13 cellular contexts compared by ENCODE assay signal in genomic region chr1:30778979-30779293, GRCh38. TPM values are rescaled to one million over a fixed set of nuclear protein-coding genes. Genes with fewer than 3 reads are reported as not detected.
DNase-seq lines count a peak whose midpoint lies in the region; ATAC-seq and TF ChIP-seq lines count a peak whose summit lies in the region.
"Had no signal": no experiment of that assay in that cellular context is flagged by ENCODE, and none has a peak within 500 bp of the region (broad histone marks: within the 10 kb centered on the region; RNA-seq: fewer than 3 reads in every experiment).

No MANE protein-coding gene starts in this region.

- H3K4me1 ChIP-seq in right cardiac atrium (ENCODE audit: control insufficient read depth, insufficient read depth, low read length): no peaks in the 10 kb centered on the region
- H3K4me1 ChIP-seq: A549 had no signal

- CTCF ChIA-PET in RWPE1 (lab: Yijun Ruan, JAX): interaction anchor here (0.6 to 3.4 kb wide), 8 partner anchors 12 to 814 kb away, joined by 3 to 63 read pairs (median 4); no protein-coding TSS in a partner anchor

- H3K4me3 ChIP-seq in right cardiac atrium (ENCODE audit: low read length) (no peak overlapping the region), dorsolateral prefrontal cortex (no peak overlapping the region)
- H3K4me3 ChIP-seq: A549, GM23338, MG63 had no signal

- H3K27me3 ChIP-seq in right cardiac atrium (ENCODE audit: control insufficient read depth, insufficient read depth): no peaks in the 10 kb centered on the region
- H3K27me3 ChIP-seq in dorsolateral prefrontal cortex: no peaks in the 10 kb centered on the region
- H3K27me3 ChIP-seq: MG63 had no signal

- H3K27ac ChIP-seq in right cardiac atrium (ENCODE audit: low read length) (no peak overlapping the region), RWPE1 (peak overlapping the region; percentile 16; the same call in 1 of the 2 replicates), dorsolateral prefrontal cortex (peak overlapping the region in 42 of 59 donors; percentile 7 to 90 (median 74))
- H3K27ac ChIP-seq: A549 had no signal

- TF ChIP-seq CTCF in RWPE1 (conservative IDR thresholded peaks at IDR 0.05; ENCODE audit: low read depth): no peak
- no peak for TF ChIP-seq CTCF in dorsolateral prefrontal cortex (IDR thresholded peaks at IDR 0.05 in 54 of 56, conservative IDR thresholded peaks at IDR 0.05 in 2 of 56; ENCODE audit: low read depth in 1 of 56, partially characterized antibody in 56 of 56)

- no peaks in the 10 kb centered on the region for H3K9me3 ChIP-seq in right cardiac atrium (ENCODE audit: control insufficient read depth, low read length)
- H3K9me3 ChIP-seq: A549, MG63 had no signal

- POLR2A ChIA-PET in RWPE1 (lab: Yijun Ruan, JAX; ENCODE audit: low non-redundant PET): interaction anchor here (1.4 to 2.7 kb wide), 2 partner anchors 58 to 60 kb away, joined by 4 to 12 read pairs; no protein-coding TSS in a partner anchor

- WGBS in right cardiac atrium: 59% methylated on average over 6 of the region's 6 CpGs

- no peak for ATAC-seq in Right ventricle myocardium superior (ENCODE audit: poor library complexity)
- ATAC-seq in right cardiac atrium: no peak
- no peak for ATAC-seq in HG03354 (IDR thresholded peaks at IDR 0.05; ENCODE audit: poor library complexity, severe bottlenecking, unreplicated experiment)

- peak; percentile 28 for DNase-seq in Right ventricle myocardium superior
- no peak for DNase-seq in right cardiac atrium
- DNase-seq in RWPE1 (ENCODE audit: low spot score): no peak
- no peak for DNase-seq in dorsolateral prefrontal cortex
- DNase-seq in stimulated activated CD4-positive, alpha-beta T cell treated with anti-CD3 and anti-CD28 coated beads, Interleukin-4, amount 100 ng/mL, for 24 hours: no peak
- DNase-seq in NCI-H2081 (lab: John Stamatoyannopoulos, UW): no peak
- no peak for DNase-seq in stimulated activated CD4-positive, alpha-beta T cell treated with anti-CD3 and anti-CD28 coated beads, Interleukin-2, amount 100 ng/mL, for 24 hours
- DNase-seq: NCI-H187 treated with DMSO at 0.1 percent for 48 hours had no signal

- intact Hi-C loops in Right ventricle myocardium superior (cut with DNase I) (loop anchor here (2.0 kb wide), 1 partner anchor 60 kb away; no protein-coding TSS in a partner anchor), right cardiac atrium (cut with DNase I) (loop anchor here (1.0 to 2.0 kb wide), 3 partner anchors 58 to 60 kb away; no protein-coding TSS in a partner anchor), dorsolateral prefrontal cortex (cut with DNase I) (loop anchor here in 1 of 2 donors (1.0 kb wide), 1 partner anchor 60 kb away; no protein-coding TSS in a partner anchor)

RNA-seq across cellular contexts. Expression of gene LAPTM5, which starts 21.4 kb away (rescaled TPM):
- 19.5 TPM for total RNA-seq in Right ventricle myocardium superior
- 10 to 100 TPM; 25.4 to 55.1 (median 40.5) TPM for total RNA-seq in right cardiac atrium
- 14.4 TPM for polyA plus RNA-seq in right cardiac atrium
- 100 to 1,000 TPM in 2 of 120 experiments, 10 to 100 TPM in 116, 1 to 10 TPM in 2; 8.8 to 116 (median 32.9) TPM for total RNA-seq in dorsolateral prefrontal cortex
- total RNA-seq: GM23338, NCI-H460 had no signal

RNA-seq across cellular contexts. Expression of gene MATN1, which starts 55.6 kb away (rescaled TPM):
- total RNA-seq in Right ventricle myocardium superior (not detected), right cardiac atrium (not detected), dorsolateral prefrontal cortex (1 to 10 TPM in 16 of 120 experiments, under 1 TPM in 94, not detected in 10; 0.11 to 2.4 (median 0.50) TPM)
- polyA plus RNA-seq in right cardiac atrium: 0.07 TPM
